ENCODE assay signal across 26 cellular contexts in the genomic region with DNA sequence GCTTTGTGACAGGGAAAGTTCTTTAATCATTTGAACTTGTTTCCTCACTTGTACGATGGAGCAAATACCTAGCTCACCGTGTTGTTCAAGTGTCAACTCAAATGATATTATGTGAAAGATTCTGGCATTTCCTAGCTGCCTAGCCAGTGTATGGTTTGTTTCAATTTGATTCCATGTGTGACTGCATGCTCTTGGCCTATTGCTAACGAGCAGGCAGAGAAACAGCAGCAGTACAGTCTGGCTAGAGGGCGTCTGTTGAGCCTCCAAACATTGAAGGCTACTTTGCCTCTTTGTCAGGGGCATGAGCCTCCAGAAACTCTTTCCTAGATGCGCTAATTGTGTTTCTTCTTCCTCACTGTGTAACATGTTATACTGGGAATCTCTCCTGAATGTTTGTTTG.
"Had no signal": no experiment of that assay in that cellular context is flagged by ENCODE, and none has a peak within 500 bp of the region (broad histone marks: within the 10 kb centered on the region; RNA-seq: fewer than 3 reads in every experiment).

No MANE protein-coding gene starts in this region.

- H3K4me3 ChIP-seq: colonic mucosa, esophagus squamous epithelium, gastrocnemius medialis, heart right ventricle, left lung, lower lobe of right lung, mucosa of descending colon had no signal

- H3K4me1 ChIP-seq: colonic mucosa, esophagus squamous epithelium, heart right ventricle, left lung, lower lobe of right lung had no signal

- H3K27me3 ChIP-seq: colonic mucosa, esophagus squamous epithelium, gastrocnemius medialis, heart right ventricle, left lung had no signal

- H3K36me3 ChIP-seq: colonic mucosa, esophagus squamous epithelium, gastrocnemius medialis, heart right ventricle, left lung, lower lobe of right lung had no signal

- H3K9me3 ChIP-seq: colonic mucosa, esophagus squamous epithelium, gastrocnemius medialis, heart right ventricle, left lung, lower lobe of right lung, mucosa of descending colon had no signal

- DNase-seq: colonic mucosa; cortex of kidney; effector CD8-positive, alpha-beta T cell; effector memory CD8-positive, alpha-beta T cell; endodermal cell; erythroblast; esophagus squamous epithelium; foreskin fibroblast; foreskin melanocyte; gastrocnemius medialis; glutamatergic neuron; head of caudate nucleus; heart right ventricle; hippocampal formation; left cardiac atrium; left lung; left ventricle myocardium superior; lower lobe of right lung; mesenchymal stem cell; mucosa of descending colon; naive B cell had no signal

- ATAC-seq: effector memory CD8-positive, alpha-beta T cell; esophagus mucosa; gastrocnemius medialis; heart right ventricle; left cardiac atrium; left ventricle myocardium superior; mucosa of descending colon had no signal

- H3K27ac ChIP-seq: colonic mucosa, epithelial cell of prostate, esophagus squamous epithelium, gastrocnemius medialis, heart right ventricle, left lung, lower lobe of right lung had no signal

- FAIRE-seq: endometrium, islet of Langerhans, keratinocyte had no signal
